8 cellular contexts compared by ENCODE assay signal in genomic region chr1:31938184-31938975, GRCh38. TPM values are rescaled to one million over a fixed set of nuclear protein-coding genes. Genes with fewer than 3 reads are reported as not detected.
DNase-seq lines count a peak whose midpoint lies in the region; ATAC-seq and TF ChIP-seq lines count a peak whose summit lies in the region.

TSS of gene PTP4A2 (minus strand) at chr1:31938368. CDS start at chr1:31919065, 19,303 bp downstream.

- WGBS in smooth muscle cell (ENCODE audit: low lambda C conversion rate): 4% methylated on average over 79 of the region's 82 CpGs

- 0 out of 2 replicates have a peak, but pooled peaks have one; percentile 18 for TF ChIP-seq CTCF in WI38 (IDR thresholded peaks at IDR 0.05; ENCODE audit: low read depth, low read length)
- no peak for TF ChIP-seq CTCF in cardiac fibroblast (IDR thresholded peaks at IDR 0.05; ENCODE audit: low read depth, low read length)
- peak; percentile 39 for TF ChIP-seq CTCF in smooth muscle cell (IDR thresholded peaks at IDR 0.05; ENCODE audit: borderline replicate concordance, insufficient read depth, poor library complexity, severe bottlenecking)

- peak; percentile 98 for DNase-seq in AG08396 (ENCODE audit: low spot score)
- DNase-seq in NCI-H2171 treated with DMSO at 0.1 percent for 48 hours (lab: John Stamatoyannopoulos, UW): peak; percentile 86
- peak; percentile 95 to 98 for DNase-seq in cardiac fibroblast (ENCODE audit: low read depth in 2 of 2)
- DNase-seq in iPS-NIHi7 (ENCODE audit: extremely low spot score): peak; percentile 98
- DNase-seq in smooth muscle cell (lab: John Stamatoyannopoulos, UW; ENCODE audit: unreplicated experiment): peak; percentile 75

- peaks cover 43% of the 10 kb centered on the region for H4K20me1 ChIP-seq in smooth muscle cell (ENCODE audit: low read depth)

- peak within 1 kb of the TSS; percentile 96 for H3K9ac ChIP-seq in smooth muscle cell (ENCODE audit: low read depth)

- H3K27ac ChIP-seq in smooth muscle cell (ENCODE audit: low read depth): peak within 1 kb of the TSS; percentile 94

- H3K79me2 ChIP-seq in smooth muscle cell (ENCODE audit: low read depth): peaks cover 44% of the 10 kb centered on the region

- H2AFZ ChIP-seq in smooth muscle cell (ENCODE audit: low read depth): no peak within 1 kb of the TSS

- no peaks in the 10 kb centered on the region for H3K9me3 ChIP-seq in smooth muscle cell (replicated peaks; ENCODE audit: low read depth)

- no peaks in the 10 kb centered on the region for H3K27me3 ChIP-seq in smooth muscle cell (ENCODE audit: low read depth)

- H3K4me2 ChIP-seq in smooth muscle cell: peak within 1 kb of the TSS; percentile 81

- H3K4me3 ChIP-seq in WI38 (ENCODE audit: low read depth, low read length): peak within 1 kb of the TSS; percentile 79
- H3K4me3 ChIP-seq in cardiac fibroblast (replicated peaks in 1 of 2; ENCODE audit: low read depth in 2 of 2, low read length in 2 of 2): peak within 1 kb of the TSS; percentile 84 to 95
- H3K4me3 ChIP-seq in smooth muscle cell: peak within 1 kb of the TSS; percentile 94

- peaks cover 32% of the 10 kb centered on the region for H3K4me1 ChIP-seq in smooth muscle cell (ENCODE audit: low read depth)

- no peaks in the 10 kb centered on the region for H3K36me3 ChIP-seq in smooth muscle cell (ENCODE audit: low read depth)

- peak; percentile 76 for ATAC-seq in GM18868 (IDR thresholded peaks at IDR 0.05; ENCODE audit: unreplicated experiment)
- peak; percentile 54 for ATAC-seq in HG03103 (IDR thresholded peaks at IDR 0.05; ENCODE audit: low read depth, unreplicated experiment)

- H3F3A ChIP-seq in smooth muscle cell (ENCODE audit: low read depth): peaks cover 39% of the 10 kb centered on the region

RNA-seq across cellular contexts. Expression of gene PTP4A2, which starts in this region (rescaled TPM):
- total RNA-seq in smooth muscle cell: 460 and 518 TPM in 2 replicates
- 316 and 334 TPM in 2 replicates for polyA plus RNA-seq in smooth muscle cell

Comparison
In these comparisons a context has a peak if more than half of its experiments do, and no peak if none do; other contexts are left out.
1. Peak in every context shown above with its lines: DNase-seq, ATAC-seq, H3K4me3 ChIP-seq and H3K27ac ChIP-seq.